In genomic region chr7:113198226-113198625, GRCh38 we compare ENCODE assay signal across 19 cellular contexts.
"Had no signal": no experiment of that assay in that cellular context is flagged by ENCODE, and none has a peak within 500 bp of the region (broad histone marks: within the 10 kb centered on the region; RNA-seq: fewer than 3 reads in every experiment).

No MANE protein-coding gene starts in this region.

- H3K36me3 ChIP-seq: left ventricle myocardium inferior, thoracic aorta had no signal

- H3K4me3 ChIP-seq: left ventricle myocardium inferior, psoas muscle, thoracic aorta had no signal

- FAIRE-seq: astrocyte, bronchial epithelial cell had no signal

- DNase-seq: activated CD4-positive, alpha-beta T cell treated with anti-CD3 and anti-CD28 coated beads, Interleukin-2, amount 10 ng/mL, durations not matched to agents 7 days and 5 days; activated CD8-positive, alpha-beta memory T cell treated with anti-CD3 and anti-CD28 coated beads, Interleukin-2, amount 50 U/mL, for 4 hours; activated naive CD4-positive, alpha-beta T cell treated with anti-CD3 and anti-CD28 coated beads, Interleukin-2, amount 50 U/mL, for 16 hours; activated T-cell treated with anti-CD3 and anti-CD28 coated beads, Interleukin-2, amount 50 U/mL, for 4 hours; cerebellar nuclear complex; effector CD4-positive, alpha-beta T cell; foreskin melanocyte; hypothalamus; left ventricle myocardium inferior; mammary epithelial cell; psoas muscle; right cardiac atrium; stimulated activated CD4-positive, alpha-beta T cell treated with anti-CD3 and anti-CD28 coated beads, Interleukin-4, amount 100 ng/mL, for 24 hours; T-helper 1 cell; T1000 had no signal

- ATAC-seq: activated T-cell treated with anti-CD3 and anti-CD28 coated beads, Interleukin-2, amount 50 U/mL, for 4 hours; psoas muscle; right cardiac atrium; stimulated activated memory B cell treated with anti-CD40 and anti-IgM and Interleukin-4, amounts not matched to agents 10 μg/mL and 1 μg/mL and 100 μg/mL, for 72 hours had no signal

- H3K4me1 ChIP-seq: left ventricle myocardium inferior had no signal

- H3K27ac ChIP-seq: left ventricle myocardium inferior, psoas muscle, thoracic aorta had no signal

- H3K9me3 ChIP-seq: psoas muscle, thoracic aorta had no signal
